ENCODE assay signal across 9 cellular contexts in genomic region chr6:4848382-4849068, GRCh38.
A peak's percentile ranks its signal among the peaks of the same experiment; 100 is the strongest.
DNase-seq lines count a peak whose midpoint lies in the region; ATAC-seq, FAIRE-seq and TF ChIP-seq lines count a peak whose summit lies in the region.
"Had no signal": no experiment of that assay in that cellular context is flagged by ENCODE, and none has a peak within 500 bp of the region (broad histone marks: within the 10 kb centered on the region; RNA-seq: fewer than 3 reads in every experiment).

No MANE protein-coding gene starts in this region.

- H3K79me2 ChIP-seq in K562 (ENCODE audit: control insufficient read depth, insufficient read depth, low read length), result peaks cover 97% of the 10 kb centered on the region

- H3K27me3 ChIP-seq in CD8-positive, alpha-beta T cell (ENCODE audit: insufficient read depth, low read length), result no peaks in the 10 kb centered on the region
- H3K27me3 ChIP-seq in K562 (ENCODE audit: control insufficient read depth in 2 of 2, insufficient read depth in 2 of 2, low read length in 2 of 2) (no peaks in the 10 kb centered on the region), liver (ENCODE audit: control insufficient read depth in 4 of 4, insufficient read depth in 4 of 4, low read length in 3 of 4) (no peaks in the 10 kb centered on the region)
- H3K27me3 ChIP-seq: sigmoid colon had no signal

- H3K9me1 ChIP-seq in K562 (ENCODE audit: control insufficient read depth, insufficient read depth, low read length), result no peaks in the 10 kb centered on the region

- H3K9me3 Mint-ChIP-seq in CD8-positive, alpha-beta T cell, result peaks cover 9% of the 10 kb centered on the region

- TF ChIP-seq POLR2A in K562 (conservative IDR thresholded peaks at IDR 0.05), result no peak

- peak overlapping the region; percentile 73 for H3K27ac Mint-ChIP-seq in CD8-positive, alpha-beta T cell

- intact Hi-C loops in CD8-positive, alpha-beta T cell (cut with DNase I, micrococcal nuclease), result loop anchor here in 1 of 2 experiments (5.0 kb wide), 1 partner anchor 121 kb away; no protein-coding TSS in a partner anchor
- intact Hi-C loops in K562 (cut with micrococcal nuclease), result loop anchor here (2.0 to 5.0 kb wide), 3 partner anchors 88 to 201 kb away; no protein-coding TSS in a partner anchor

- H3K27me3 Mint-ChIP-seq in CD8-positive, alpha-beta T cell (ENCODE audit: low read depth), result no peaks in the 10 kb centered on the region

- peaks cover 4% of the 10 kb centered on the region for H3K9me3 ChIP-seq in CD8-positive, alpha-beta T cell (ENCODE audit: low read length)
- H3K9me3 ChIP-seq in K562 (replicated peaks; ENCODE audit: control insufficient read depth, insufficient read depth, low read depth, low read length), result peaks cover 2% of the 10 kb centered on the region; the same call in 1 of the 2 replicates
- H3K9me3 ChIP-seq in liver (ENCODE audit: control insufficient read depth in 4 of 4, low read length in 3 of 4), result peaks cover 0 to 4% (median 0%) of the 10 kb centered on the region in 4 donors

- in situ Hi-C loops in K562 (cut with MboI), result no loop called here

- no peak for TF ChIP-seq EP300 in K562 (IDR thresholded peaks at IDR 0.05; ENCODE audit: low read length)

- H4K20me1 ChIP-seq in K562 (replicated peaks; ENCODE audit: control insufficient read depth, insufficient read depth, low read length), result peaks cover 30% of the 10 kb centered on the region; the same call in 1 of the 2 replicates

- H3K27ac ChIP-seq in CD8-positive, alpha-beta T cell (ENCODE audit: low read depth, low read length), result no peak overlapping the region
- no peak overlapping the region for H3K27ac ChIP-seq in K562 (ENCODE audit: extremely low read depth, low read depth, low read length)
- no peak overlapping the region for H3K27ac ChIP-seq in liver (ENCODE audit: low read depth in 1 of 2, low read length in 2 of 2)
- H3K27ac ChIP-seq: sigmoid colon had no signal

- no peaks in the 10 kb centered on the region for H3K36me3 ChIP-seq in CD8-positive, alpha-beta T cell (ENCODE audit: insufficient read depth, low read length)
- no peaks in the 10 kb centered on the region for H3K36me3 ChIP-seq in K562 (ENCODE audit: control insufficient read depth, insufficient read depth, low read length)
- H3K36me3 ChIP-seq in liver (ENCODE audit: control insufficient read depth in 4 of 4, insufficient read depth in 3 of 4, low read depth in 1 of 4, low read length in 3 of 4), result no peaks in the 10 kb centered on the region
- H3K36me3 ChIP-seq: sigmoid colon had no signal

- peaks cover 11% of the 10 kb centered on the region for H3K36me3 Mint-ChIP-seq in CD8-positive, alpha-beta T cell

- TF ChIP-seq RAD21 in K562 (CRISPR knock-in tag; conservative IDR thresholded peaks at IDR 0.05 in 1 of 2, IDR thresholded peaks at IDR 0.05 in 1 of 2) (peak; percentile 69 to 88), liver (IDR thresholded peaks at IDR 0.05) (peak; percentile 50 to 65)

- H3K4me3 ChIP-seq in CD8-positive, alpha-beta T cell (ENCODE audit: low read depth, low read length), result no peak overlapping the region
- H3K4me3 ChIP-seq in HFF-Myc (replicated peaks; ENCODE audit: low read depth, low read length), result no peak overlapping the region
- no peak overlapping the region for H3K4me3 ChIP-seq in K562
- no peak overlapping the region for H3K4me3 ChIP-seq in liver (ENCODE audit: low read depth in 1 of 3, low read length in 3 of 3)
- H3K4me3 ChIP-seq: sigmoid colon had no signal

- no peak overlapping the region for H2AFZ ChIP-seq in K562 (ENCODE audit: low read depth, low read length)

- H3K4me2 ChIP-seq in K562 (ENCODE audit: insufficient read depth, low read length), result no peak overlapping the region

- CTCF ChIA-PET in CD8-positive, alpha-beta T cell (lab: Charles Lee), result no interaction called here
- CTCF ChIA-PET in K562 (lab: Yijun Ruan, JAX; ENCODE audit: low intra/inter-chr PET ratio), result no interaction called here

- FAIRE-seq in K562 (lab: Jason Lieb, UNC), result peak; percentile 56

- no peak overlapping the region for H3K9ac ChIP-seq in K562 (ENCODE audit: insufficient read depth in 1 of 2, low read depth in 2 of 2, low read length in 2 of 2)
- no peak overlapping the region for H3K9ac ChIP-seq in liver (ENCODE audit: low read depth in 1 of 2, low read length in 2 of 2)

- no peak for ATAC-seq in CD8-positive, alpha-beta T cell
- ATAC-seq in K562 (peak; percentile 94), HG03025 (IDR thresholded peaks at IDR 0.05; ENCODE audit: low FRiP score, unreplicated experiment) (no peak), HG03565 (IDR thresholded peaks at IDR 0.05; ENCODE audit: unreplicated experiment) (no peak), HG03354 (IDR thresholded peaks at IDR 0.05; ENCODE audit: poor library complexity, severe bottlenecking, unreplicated experiment) (no peak)

- POLR2A ChIA-PET in CD8-positive, alpha-beta T cell (lab: Charles Lee), result interaction anchor here (0.6 kb wide), 1 partner anchor 11 kb away, joined by 3 read pairs; no protein-coding TSS in a partner anchor
- POLR2A ChIA-PET in K562 (lab: Yijun Ruan, JAX), result interaction anchor here (0.8 kb wide), 1 partner anchor 10 kb away, joined by 3 read pairs; no protein-coding TSS in a partner anchor

- peak in 1 of 7 experiments; percentile 24 for DNase-seq in CD8-positive, alpha-beta T cell
- DNase-seq in HFF-Myc (ENCODE audit: extremely low read depth, low read depth) (no peak), K562 (ENCODE audit: extremely low read depth in 1 of 4, low spot score in 3 of 4) (peak in 3 of 4 experiments; percentile 36 to 73 (median 49))
- no peak for DNase-seq in stimulated activated CD4-positive, alpha-beta T cell treated with anti-CD3 and anti-CD28 coated beads, Interleukin-15, amount 100 ng/mL, for 24 hours
- DNase-seq: sigmoid colon had no signal

- no peak for TF ChIP-seq CTCF in CD8-positive, alpha-beta T cell (IDR thresholded peaks at IDR 0.05)
- TF ChIP-seq CTCF in HFF-Myc (IDR thresholded peaks at IDR 0.05; ENCODE audit: low read depth, low read length, missing control alignments), result peak; percentile 29
- peak; percentile 74 to 81 (median 74) for TF ChIP-seq CTCF in K562 (IDR thresholded peaks at IDR 0.05 in 2 of 3, conservative IDR thresholded peaks at IDR 0.05 in 1 of 3; ENCODE audit: insufficient read depth in 2 of 3, low read depth in 1 of 3, low read length in 3 of 3)
- TF ChIP-seq CTCF in liver (IDR thresholded peaks at IDR 0.05; ENCODE audit: low read depth, low read length, missing input control), result peak; percentile 23

- H3K4me1 Mint-ChIP-seq in CD8-positive, alpha-beta T cell (ENCODE audit: low read depth), result peaks cover 71% of the 10 kb centered on the region

- H3K4me3 Mint-ChIP-seq in CD8-positive, alpha-beta T cell, result no peak overlapping the region

- H3K4me1 ChIP-seq in CD8-positive, alpha-beta T cell (ENCODE audit: insufficient read depth, low read length), result peaks cover 39% of the 10 kb centered on the region
- H3K4me1 ChIP-seq in K562 (replicated peaks in 1 of 2; ENCODE audit: control insufficient read depth in 2 of 2, insufficient read depth in 2 of 2, low read length in 2 of 2), result peaks cover under 1 to 17% of the 10 kb centered on the region in 2 experiments; a peak in 4 of 5 replicates
- peaks cover 0 to 13% (median 0%) of the 10 kb centered on the region in 4 donors for H3K4me1 ChIP-seq in liver (ENCODE audit: control insufficient read depth in 4 of 4, insufficient read depth in 4 of 4, low read length in 3 of 4)

- BruUV-seq in K562 (replicated peaks; lab: Mats Ljungman, UMichigan), result no TSS peak

- 52% methylated on average over 7 of the region's 7 CpGs for WGBS in K562 (ENCODE audit: insufficient coverage, low coverage, missing lambda C conversion rate)
- 73% methylated on average over 7 of the region's 7 CpGs for WGBS in liver

TF ChIP-seq in K562, 482 proteins besides CTCF, POLR2A, EP300 and RAD21 (continues in another document):
- TF ChIP-seq POLR2B (IDR thresholded peaks at IDR 0.05; ENCODE audit: low read depth, partially characterized antibody) (no peak), CBX3 (IDR thresholded peaks at IDR 0.05; ENCODE audit: borderline replicate concordance in 1 of 2, low read length in 2 of 2) (no peak), MEF2D (tag; conservative IDR thresholded peaks at IDR 0.05; ENCODE audit: low read depth) (peak; percentile 55; the same call in 1 of the 2 replicates), CSDE1 (IDR thresholded peaks at IDR 0.05) (0 out of 4 replicates have a peak, but pooled peaks of 1 of the 2 experiments have one; percentile 34), RFX1 (IDR thresholded peaks at IDR 0.05) (peak; percentile 17; the same call in 1 of the 2 replicates), PHTF2 (CRISPR knock-in tag; IDR thresholded peaks at IDR 0.05) (no peak), ZNF23 (CRISPR knock-in tag; IDR thresholded peaks at IDR 0.05) (no peak), TEAD1 (CRISPR knock-in tag; IDR thresholded peaks at IDR 0.05) (0 out of 4 replicates have a peak, but pooled peaks of 1 of the 2 experiments have one; percentile 37), JUND (IDR thresholded peaks at IDR 0.05; ENCODE audit: borderline replicate concordance, low read depth, low read length) (peak; percentile 25; the same call in 1 of the 2 replicates), JUND (tag; IDR thresholded peaks at IDR 0.05; ENCODE audit: borderline replicate concordance, low read depth, low read length) (peak; percentile 36; the same call in 1 of the 3 replicates), CXXC5 (CRISPR knock-in tag; IDR thresholded peaks at IDR 0.05) (peak; percentile 42; the same call in 1 of the 2 replicates)

TF ChIP-seq in liver, 16 proteins besides CTCF, POLR2A, EP300 and RAD21 (continues in another document):
- TF ChIP-seq RXRA (IDR thresholded peaks at IDR 0.05) (no peak), HNF4A (conservative IDR thresholded peaks at IDR 0.05) (no peak), ATF3 (IDR thresholded peaks at IDR 0.05) (no peak), EGR1 (IDR thresholded peaks at IDR 0.05; ENCODE audit: low read depth in 2 of 2) (no peak), FOXA2 (IDR thresholded peaks at IDR 0.05) (no peak), MAX (IDR thresholded peaks at IDR 0.05) (no peak), HNF4G (IDR thresholded peaks at IDR 0.05) (no peak)

Comparison
In these comparisons a context has a peak if more than half of its experiments do, and no peak if none do; other contexts are left out.
1. DNase-seq: peak in K562 (3 of 4); none in HFF-Myc (single experiment) and stimulated activated CD4-positive, alpha-beta T cell treated with anti-CD3 and anti-CD28 coated beads, Interleukin-15, amount 100 ng/mL, for 24 hours (single experiment).